Comparison of ENCODE assay signal across 32 cellular contexts in genomic region chr14:72844528-72844927, GRCh38.
"Had no signal": no experiment of that assay in that cellular context is flagged by ENCODE, and none has a peak within 500 bp of the region (broad histone marks: within the 10 kb centered on the region; RNA-seq: fewer than 3 reads in every experiment).

No MANE protein-coding gene starts in this region.

- H3K27me3 Mint-ChIP-seq: activated B cell treated with CpG ODN at 0.5 μM for 24 hours; activated CD4-positive, alpha-beta T cell treated with anti-CD3 and anti-CD28 coated beads for 36 hours; activated naive CD8-positive, alpha-beta T cell; memory B cell; stimulated activated naive CD8-positive, alpha-beta T cell treated with anti-CD3 and anti-CD28 coated beads, Interleukin-15, amount 100 ng/mL, for 72 hours had no signal

- H3K36me3 ChIP-seq: adrenal gland, cardiac muscle cell, colonic mucosa, heart left ventricle, ovary, prostate gland, upper lobe of left lung had no signal

- H3K4me1 Mint-ChIP-seq: activated B cell treated with CpG ODN at 0.5 μM for 24 hours; activated CD4-positive, alpha-beta T cell treated with anti-CD3 and anti-CD28 coated beads for 36 hours; immature natural killer cell; stimulated activated effector memory CD8-positive, alpha-beta T cell treated with anti-CD3 and anti-CD28 coated beads, Interleukin-12 subunit alpha, Interleukin-12 subunit beta, amount 100 ng/mL, for 72 hours; stimulated activated naive CD8-positive, alpha-beta T cell treated with anti-CD3 and anti-CD28 coated beads, Interleukin-15, amount 100 ng/mL, for 72 hours had no signal

- H3K27ac Mint-ChIP-seq: activated B cell treated with CpG ODN at 0.5 μM for 24 hours; activated CD4-positive, alpha-beta T cell treated with anti-CD3 and anti-CD28 coated beads for 36 hours; activated CD8-positive, alpha-beta T cell treated with anti-CD3 and anti-CD28 coated beads, Interleukin-2, amount 10 ng/mL, durations not matched to agents 7 days and 5 days; activated naive CD8-positive, alpha-beta T cell; activated T-cell treated with anti-CD3 and anti-CD28 coated beads, Interleukin-2, amount 50 U/mL, for 72 hours; immature natural killer cell; memory B cell; naive thymus-derived CD4-positive, alpha-beta T cell; stimulated activated effector memory CD8-positive, alpha-beta T cell treated with anti-CD3 and anti-CD28 coated beads, Interleukin-12 subunit alpha, Interleukin-12 subunit beta, amount 100 ng/mL, for 72 hours; stimulated activated naive CD8-positive, alpha-beta T cell treated with anti-CD3 and anti-CD28 coated beads, Interleukin-15, amount 100 ng/mL, for 72 hours had no signal

- H3K4me3 ChIP-seq: adrenal gland, body of pancreas, cardiac muscle cell, colonic mucosa, heart left ventricle, ovary, prostate gland, upper lobe of left lung had no signal

- H3K9me3 Mint-ChIP-seq: activated B cell treated with CpG ODN at 0.5 μM for 24 hours; activated T-cell treated with anti-CD3 and anti-CD28 coated beads, Interleukin-2, amount 50 U/mL, for 72 hours; immature natural killer cell; memory B cell; stimulated activated effector memory CD8-positive, alpha-beta T cell treated with anti-CD3 and anti-CD28 coated beads, Interleukin-12 subunit alpha, Interleukin-12 subunit beta, amount 100 ng/mL, for 72 hours; stimulated activated naive CD8-positive, alpha-beta T cell treated with anti-CD3 and anti-CD28 coated beads, Interleukin-15, amount 100 ng/mL, for 72 hours had no signal

- ATAC-seq: activated CD4-positive, alpha-beta T cell treated with anti-CD3 and anti-CD28 coated beads for 36 hours; activated CD8-positive, alpha-beta T cell treated with anti-CD3 and anti-CD28 coated beads, Interleukin-2, amount 10 ng/mL, durations not matched to agents 7 days and 5 days; activated T-cell treated with anti-CD3 and anti-CD28 coated beads, Interleukin-2, amount 50 U/mL, for 72 hours; body of pancreas; left colon; naive thymus-derived CD4-positive, alpha-beta T cell; sciatic nerve; stimulated activated effector memory CD8-positive, alpha-beta T cell treated with anti-CD3 and anti-CD28 coated beads, Interleukin-12 subunit alpha, Interleukin-12 subunit beta, amount 100 ng/mL, for 72 hours; stimulated activated naive CD8-positive, alpha-beta T cell treated with anti-CD3 and anti-CD28 coated beads, Interleukin-15, amount 100 ng/mL, for 72 hours had no signal

- DNase-seq: activated B cell treated with CpG ODN at 0.5 μM for 24 hours; activated CD4-positive, alpha-beta T cell treated with anti-CD3 and anti-CD28 coated beads for 36 hours; activated CD8-positive, alpha-beta T cell treated with anti-CD3 and anti-CD28 coated beads, Interleukin-2, amount 10 ng/mL, durations not matched to agents 7 days and 5 days; activated naive CD4-positive, alpha-beta T cell treated with Interleukin-2 at 50 U/mL for 16 hours; activated T-cell treated with anti-CD3 and anti-CD28 coated beads for 4 hours; activated T-cell treated with anti-CD3 and anti-CD28 coated beads, Interleukin-2, amount 50 U/mL, for 72 hours; adrenal gland; aorta; body of pancreas; cerebellar nuclear complex; colonic mucosa; effector CD8-positive, alpha-beta T cell; heart left ventricle; hypothalamus; immature natural killer cell; kidney; left colon; midbrain; naive thymus-derived CD4-positive, alpha-beta T cell; ovary; retina; small intestine; stimulated activated CD4-positive, alpha-beta T cell treated with anti-CD3 and anti-CD28 coated beads, Interleukin-4, amount 100 ng/mL, for 24 hours; stimulated activated naive CD8-positive, alpha-beta T cell treated with anti-CD3 and anti-CD28 coated beads, Interleukin-15, amount 100 ng/mL, for 72 hours; substantia nigra; upper lobe of left lung had no signal

- H3K27ac ChIP-seq: adrenal gland, body of pancreas, cardiac muscle cell, colonic mucosa, heart left ventricle, ovary, prostate gland, upper lobe of left lung had no signal

- H3K27me3 ChIP-seq: adrenal gland, body of pancreas, cardiac muscle cell, colonic mucosa, heart left ventricle, ovary, upper lobe of left lung had no signal

- H3K4me1 ChIP-seq: adrenal gland, prostate gland, upper lobe of left lung had no signal

- H3K36me3 Mint-ChIP-seq: activated naive CD8-positive, alpha-beta T cell; immature natural killer cell; naive thymus-derived CD4-positive, alpha-beta T cell; stimulated activated effector memory CD8-positive, alpha-beta T cell treated with anti-CD3 and anti-CD28 coated beads, Interleukin-12 subunit alpha, Interleukin-12 subunit beta, amount 100 ng/mL, for 72 hours had no signal

- H3K9me3 ChIP-seq: adrenal gland, body of pancreas, colonic mucosa, heart left ventricle, ovary, prostate gland, upper lobe of left lung had no signal

- H3K4me3 Mint-ChIP-seq: activated B cell treated with CpG ODN at 0.5 μM for 24 hours; activated CD4-positive, alpha-beta T cell treated with anti-CD3 and anti-CD28 coated beads for 36 hours; activated CD8-positive, alpha-beta T cell treated with anti-CD3 and anti-CD28 coated beads, Interleukin-2, amount 10 ng/mL, durations not matched to agents 7 days and 5 days; activated naive CD8-positive, alpha-beta T cell; activated T-cell treated with anti-CD3 and anti-CD28 coated beads, Interleukin-2, amount 50 U/mL, for 72 hours; immature natural killer cell; memory B cell; naive thymus-derived CD4-positive, alpha-beta T cell; stimulated activated effector memory CD8-positive, alpha-beta T cell treated with anti-CD3 and anti-CD28 coated beads, Interleukin-12 subunit alpha, Interleukin-12 subunit beta, amount 100 ng/mL, for 72 hours; stimulated activated naive CD8-positive, alpha-beta T cell treated with anti-CD3 and anti-CD28 coated beads, Interleukin-15, amount 100 ng/mL, for 72 hours had no signal
